ENCODE assay signal across 1 cellular context in the genomic region with DNA sequence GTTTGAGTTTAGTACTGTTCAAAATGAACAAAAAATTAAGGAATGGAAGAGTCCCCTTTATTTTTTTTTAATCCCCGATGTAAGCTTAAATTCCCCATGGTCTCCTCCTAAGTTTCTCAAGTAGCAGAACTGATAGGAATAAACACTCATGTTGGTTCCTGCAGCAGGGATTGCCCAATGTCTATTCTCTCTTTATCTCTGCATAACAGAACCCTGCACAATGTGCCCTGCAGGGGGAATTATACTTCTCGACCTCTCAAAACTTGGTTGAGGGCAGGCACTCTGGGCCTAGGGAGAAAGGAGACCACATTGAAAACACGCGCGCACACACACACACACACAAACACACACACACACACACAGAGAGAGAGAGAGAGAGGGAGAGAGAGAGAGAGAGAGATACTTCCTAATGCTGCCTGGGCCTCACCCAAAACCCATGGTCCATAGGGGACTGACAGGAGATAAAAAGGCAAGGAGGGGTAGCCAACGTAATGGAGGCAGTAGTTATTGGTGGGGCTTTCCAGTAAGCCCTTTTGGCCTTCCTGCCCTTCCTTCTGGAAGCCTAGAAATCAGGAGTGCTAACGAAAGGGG.
TF ChIP-seq lines count a peak whose summit lies in the region.

No MANE protein-coding gene starts in this region.

TF ChIP-seq in HEK293, 187 proteins besides CTCF, POLR2A, EP300 and RAD21 (continued from another document):
- TF ChIP-seq ZSCAN30 (tag by site-specific recombination; IDR thresholded peaks at IDR 0.05) (no peak), KLF7 (tag by site-specific recombination; IDR thresholded peaks at IDR 0.05; ENCODE audit: borderline replicate concordance) (no peak), HOXD13 (CRISPR knock-in tag; IDR thresholded peaks at IDR 0.05; ENCODE audit: borderline replicate concordance) (no peak), ZNF768 (tag by site-specific recombination; IDR thresholded peaks at IDR 0.05) (no peak), PRDM4 (tag by site-specific recombination; IDR thresholded peaks at IDR 0.05) (no peak)
- TF ChIP-seq, protein P1, sequence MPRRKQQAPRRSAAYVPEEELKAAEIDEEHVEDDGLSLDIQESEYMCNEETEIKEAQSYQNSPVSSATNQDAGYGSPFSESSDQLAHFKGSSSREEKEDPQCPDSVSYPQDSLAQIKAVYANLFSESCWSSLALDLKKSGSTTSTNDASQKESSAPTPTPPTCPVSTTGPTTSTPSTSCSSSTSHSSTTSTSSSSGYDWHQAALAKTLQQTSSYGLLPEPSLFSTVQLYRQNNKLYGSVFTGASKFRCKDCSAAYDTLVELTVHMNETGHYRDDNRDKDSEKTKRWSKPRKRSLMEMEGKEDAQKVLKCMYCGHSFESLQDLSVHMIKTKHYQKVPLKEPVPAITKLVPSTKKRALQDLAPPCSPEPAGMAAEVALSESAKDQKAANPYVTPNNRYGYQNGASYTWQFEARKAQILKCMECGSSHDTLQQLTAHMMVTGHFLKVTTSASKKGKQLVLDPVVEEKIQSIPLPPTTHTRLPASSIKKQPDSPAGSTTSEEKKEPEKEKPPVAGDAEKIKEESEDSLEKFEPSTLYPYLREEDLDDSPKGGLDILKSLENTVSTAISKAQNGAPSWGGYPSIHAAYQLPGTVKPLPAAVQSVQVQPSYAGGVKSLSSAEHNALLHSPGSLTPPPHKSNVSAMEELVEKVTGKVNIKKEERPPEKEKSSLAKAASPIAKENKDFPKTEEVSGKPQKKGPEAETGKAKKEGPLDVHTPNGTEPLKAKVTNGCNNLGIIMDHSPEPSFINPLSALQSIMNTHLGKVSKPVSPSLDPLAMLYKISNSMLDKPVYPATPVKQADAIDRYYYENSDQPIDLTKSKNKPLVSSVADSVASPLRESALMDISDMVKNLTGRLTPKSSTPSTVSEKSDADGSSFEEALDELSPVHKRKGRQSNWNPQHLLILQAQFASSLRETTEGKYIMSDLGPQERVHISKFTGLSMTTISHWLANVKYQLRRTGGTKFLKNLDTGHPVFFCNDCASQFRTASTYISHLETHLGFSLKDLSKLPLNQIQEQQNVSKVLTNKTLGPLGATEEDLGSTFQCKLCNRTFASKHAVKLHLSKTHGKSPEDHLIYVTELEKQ (tag by site-specific recombination; IDR thresholded peaks at IDR 0.05; ENCODE audit: borderline replicate concordance): no peak
